In the genomic region with DNA sequence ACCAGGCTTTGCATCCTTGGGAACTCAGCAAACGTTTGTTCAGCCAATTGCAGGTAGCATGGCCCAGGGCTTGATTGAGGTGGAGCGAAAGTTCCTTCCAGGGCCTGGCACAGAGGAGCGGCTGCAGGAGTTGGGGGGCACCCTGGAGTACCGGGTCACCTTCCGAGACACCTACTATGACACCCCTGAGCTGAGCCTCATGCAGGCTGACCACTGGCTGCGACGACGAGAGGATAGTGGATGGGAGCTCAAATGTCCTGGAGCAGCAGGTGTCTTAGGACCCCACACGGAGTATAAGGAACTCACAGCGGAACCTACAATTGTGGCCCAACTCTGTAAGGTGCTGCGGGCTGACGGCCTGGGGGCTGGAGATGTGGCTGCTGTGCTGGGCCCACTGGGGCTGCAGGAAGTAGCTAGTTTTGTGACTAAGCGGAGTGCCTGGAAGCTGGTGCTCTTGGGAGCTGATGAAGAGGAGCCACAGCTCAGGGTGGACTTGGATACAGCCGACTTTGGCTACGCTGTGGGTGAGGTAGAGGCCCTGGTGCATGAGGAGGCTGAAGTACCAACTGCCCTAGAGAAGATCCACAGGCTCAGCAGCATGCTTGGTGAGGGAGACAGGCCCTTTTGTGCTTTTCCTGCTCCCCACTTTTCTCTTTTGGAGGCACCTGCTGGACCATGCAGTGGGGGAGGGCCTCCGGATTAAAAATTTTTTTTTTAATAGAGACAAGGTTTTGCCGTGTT, we compare ENCODE assay signal across 8 cellular contexts. TPM values are rescaled to one million over a fixed set of nuclear protein-coding genes. Genes with fewer than 3 reads are reported as not detected.
DNase-seq lines count a peak whose midpoint lies in the region; ATAC-seq lines count a peak whose summit lies in the region.

No MANE protein-coding gene starts in this region.

- intact Hi-C loops in activated CD4-positive, alpha-beta T cell treated with anti-CD3 and anti-CD28 coated beads for 36 hours (cut with DNase I, micrococcal nuclease), result loop anchor here (1.0 to 10.0 kb wide), 8 partner anchors 10 to 885 kb away; a partner anchor contains a TSS
- intact Hi-C loops in activated CD4-positive, alpha-beta memory T cell treated with anti-CD3 and anti-CD28 coated beads for 36 hours (cut with micrococcal nuclease), result loop anchor here (1.0 to 5.0 kb wide), 4 partner anchors 10 to 270 kb away; a partner anchor contains a TSS

- no peaks in the 10 kb centered on the region for H3K9me3 Mint-ChIP-seq in activated CD4-positive, alpha-beta T cell treated with anti-CD3 and anti-CD28 coated beads for 36 hours (ENCODE audit: low read depth)
- H3K9me3 Mint-ChIP-seq in activated CD4-positive, alpha-beta memory T cell treated with anti-CD3 and anti-CD28 coated beads for 36 hours, result no peaks in the 10 kb centered on the region

- H3K27me3 ChIP-seq in iPS-18a (ENCODE audit: control insufficient read depth, insufficient read depth, low read length) (no peaks in the 10 kb centered on the region), subcutaneous abdominal adipose tissue (ENCODE audit: control insufficient read depth in 5 of 5, insufficient read depth in 4 of 5, low read length in 5 of 5) (no peaks in the 10 kb centered on the region)

- H3K36me3 Mint-ChIP-seq in activated CD4-positive, alpha-beta T cell treated with anti-CD3 and anti-CD28 coated beads for 36 hours (ENCODE audit: low read depth), result peaks cover 29% of the 10 kb centered on the region
- peaks cover 18% of the 10 kb centered on the region for H3K36me3 Mint-ChIP-seq in activated CD4-positive, alpha-beta memory T cell treated with anti-CD3 and anti-CD28 coated beads for 36 hours

- H3K27ac ChIP-seq in iPS-18a (ENCODE audit: low read length), result no peak overlapping the region
- peak overlapping the region; percentile 87 for H3K27ac ChIP-seq in subcutaneous abdominal adipose tissue (ENCODE audit: low read depth, low read length)

- POLR2A ChIA-PET in activated CD4-positive, alpha-beta T cell treated with anti-CD3 and anti-CD28 coated beads for 36 hours (lab: Charles Lee), result interaction anchor here (0.5 kb wide), 1 partner anchor 205 kb away, joined by 3 read pairs; no protein-coding TSS in a partner anchor
- POLR2A ChIA-PET in activated CD4-positive, alpha-beta memory T cell treated with anti-CD3 and anti-CD28 coated beads for 36 hours (lab: Charles Lee), result interaction anchor here (1.3 kb wide), 1 partner anchor 10 kb away, joined by 4 read pairs; a partner anchor contains a TSS

- H3K27ac Mint-ChIP-seq in activated CD4-positive, alpha-beta T cell treated with anti-CD3 and anti-CD28 coated beads for 36 hours, result peak overlapping the region; percentile 93
- peak overlapping the region; percentile 93 for H3K27ac Mint-ChIP-seq in activated CD4-positive, alpha-beta memory T cell treated with anti-CD3 and anti-CD28 coated beads for 36 hours

- H3K4me1 ChIP-seq in iPS-18a (ENCODE audit: control insufficient read depth, low read depth, low read length), result peaks cover 7% of the 10 kb centered on the region
- peaks cover 5 to 31% (median 20%) of the 10 kb centered on the region in 5 donors for H3K4me1 ChIP-seq in subcutaneous abdominal adipose tissue (ENCODE audit: control insufficient read depth in 5 of 5, insufficient read depth in 5 of 5, low read length in 5 of 5)

- H3K27me3 Mint-ChIP-seq in activated CD4-positive, alpha-beta T cell treated with anti-CD3 and anti-CD28 coated beads for 36 hours, result no peaks in the 10 kb centered on the region
- H3K27me3 Mint-ChIP-seq in activated CD4-positive, alpha-beta memory T cell treated with anti-CD3 and anti-CD28 coated beads for 36 hours, result no peaks in the 10 kb centered on the region

- ATAC-seq in activated CD4-positive, alpha-beta T cell treated with anti-CD3 and anti-CD28 coated beads for 36 hours, result no peak
- no peak for ATAC-seq in GM21381 (IDR thresholded peaks at IDR 0.05; ENCODE audit: unreplicated experiment)

- H3K4me1 Mint-ChIP-seq in activated CD4-positive, alpha-beta T cell treated with anti-CD3 and anti-CD28 coated beads for 36 hours, result peaks cover 34% of the 10 kb centered on the region
- H3K4me1 Mint-ChIP-seq in activated CD4-positive, alpha-beta memory T cell treated with anti-CD3 and anti-CD28 coated beads for 36 hours (ENCODE audit: low read depth), result peaks cover 39% of the 10 kb centered on the region

- peak overlapping the region; percentile 74 for H3K9ac ChIP-seq in iPS-18a (ENCODE audit: low read length)
- H3K9ac ChIP-seq in subcutaneous abdominal adipose tissue (ENCODE audit: low read length in 5 of 5), result peak overlapping the region; percentile 77 to 98 (median 93)

- DNase-seq in activated CD4-positive, alpha-beta T cell treated with anti-CD3 and anti-CD28 coated beads for 36 hours, result peak; percentile 30
- DNase-seq in activated CD4-positive, alpha-beta T cell treated with anti-CD3 and anti-CD28 coated beads for 48 hours, result no peak
- DNase-seq in activated CD4-positive, alpha-beta memory T cell treated with anti-CD3 and anti-CD28 coated beads for 36 hours, result no peak
- DNase-seq in globus pallidus (ENCODE audit: low spot score) (no peak), RPMI8226 (no peak)

- H3K9me3 ChIP-seq in iPS-18a (ENCODE audit: control insufficient read depth, low read depth, low read length) (no peaks in the 10 kb centered on the region), subcutaneous abdominal adipose tissue (ENCODE audit: control insufficient read depth in 5 of 5, low read length in 5 of 5) (no peaks in the 10 kb centered on the region)

- H3K36me3 ChIP-seq in iPS-18a (ENCODE audit: control insufficient read depth, low read depth, low read length) (peaks cover 17% of the 10 kb centered on the region), subcutaneous abdominal adipose tissue (ENCODE audit: control insufficient read depth in 5 of 5, insufficient read depth in 5 of 5, low read length in 5 of 5) (peaks cover 0 to 34% (median 19%) of the 10 kb centered on the region in 5 donors)

- CTCF ChIA-PET in activated CD4-positive, alpha-beta T cell treated with anti-CD3 and anti-CD28 coated beads for 36 hours (lab: Charles Lee), result interaction anchor here (0.5 to 8.9 kb wide), 8 partner anchors 11 to 557 kb away, joined by 3 to 150 read pairs (median 4); a partner anchor contains a TSS
- CTCF ChIA-PET in activated CD4-positive, alpha-beta memory T cell treated with anti-CD3 and anti-CD28 coated beads for 36 hours (lab: Charles Lee), result interaction anchor here (0.9 to 11.3 kb wide), 5 partner anchors 7 to 79 kb away, joined by 3 to 223 read pairs (median 13); a partner anchor contains a TSS

- peak overlapping the region; percentile 74 for H3K4me3 ChIP-seq in iPS-18a (ENCODE audit: low read length)
- peak overlapping the region; percentile 87 to 97 (median 93) for H3K4me3 ChIP-seq in subcutaneous abdominal adipose tissue (ENCODE audit: low read depth in 1 of 5, low read length in 5 of 5)

- H3K4me3 Mint-ChIP-seq in activated CD4-positive, alpha-beta T cell treated with anti-CD3 and anti-CD28 coated beads for 36 hours, result peak overlapping the region; percentile 95
- peak overlapping the region; percentile 90 for H3K4me3 Mint-ChIP-seq in activated CD4-positive, alpha-beta memory T cell treated with anti-CD3 and anti-CD28 coated beads for 36 hours

RNA-seq across cellular contexts. Expression of a gene that starts 0.8 kb away (rescaled TPM):
- total RNA-seq in activated CD4-positive, alpha-beta T cell treated with anti-CD3 and anti-CD28 coated beads for 36 hours, result 1 to 10 TPM; 8.3 to 8.5 TPM
- 1 to 10 TPM; 7.7 to 8.2 TPM for total RNA-seq in activated CD4-positive, alpha-beta memory T cell treated with anti-CD3 and anti-CD28 coated beads for 36 hours

RNA-seq across cellular contexts. Expression of a gene that starts 5.3 kb away (rescaled TPM):
- 1 to 10 TPM; 1.0 to 1.3 TPM for total RNA-seq in activated CD4-positive, alpha-beta T cell treated with anti-CD3 and anti-CD28 coated beads for 36 hours
- total RNA-seq in activated CD4-positive, alpha-beta memory T cell treated with anti-CD3 and anti-CD28 coated beads for 36 hours, result 1 to 10 TPM; 1.2 to 1.4 TPM

RNA-seq across cellular contexts. Expression of a gene that starts 10.7 kb away (rescaled TPM):
- total RNA-seq in activated CD4-positive, alpha-beta T cell treated with anti-CD3 and anti-CD28 coated beads for 36 hours, result 100 to 1,000 TPM; 162 to 166 TPM
- 100 to 1,000 TPM; 182 to 190 TPM for total RNA-seq in activated CD4-positive, alpha-beta memory T cell treated with anti-CD3 and anti-CD28 coated beads for 36 hours

RNA-seq across cellular contexts. Expression of a gene that starts 21.7 kb away (rescaled TPM):
- not detected for total RNA-seq in activated CD4-positive, alpha-beta T cell treated with anti-CD3 and anti-CD28 coated beads for 36 hours
- total RNA-seq in activated CD4-positive, alpha-beta memory T cell treated with anti-CD3 and anti-CD28 coated beads for 36 hours, result under 1 TPM in 1 of 2 experiments, not detected in 1; 0.12 TPM
